Comparison of ENCODE assay signal across 36 cellular contexts in the genomic region with DNA sequence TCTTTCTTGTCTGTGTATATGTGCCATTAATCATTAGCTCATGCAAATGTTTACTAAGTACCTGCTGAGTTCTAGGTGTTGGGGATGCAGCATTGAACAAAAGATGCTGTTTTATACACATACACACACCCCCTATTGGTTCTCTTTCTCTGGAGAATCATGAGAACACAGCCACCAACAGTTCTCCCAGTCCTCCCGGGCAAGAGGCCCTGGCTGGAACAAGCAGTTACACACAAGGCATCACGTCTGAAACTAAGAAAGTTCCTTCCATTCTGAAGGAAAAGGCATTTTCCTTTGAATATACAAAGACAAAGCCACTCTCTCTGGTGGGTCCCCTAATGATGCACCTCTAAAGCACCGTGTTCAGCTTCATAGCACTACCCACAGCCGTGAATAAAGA. TPM values are rescaled to one million over a fixed set of nuclear protein-coding genes. Genes with fewer than 3 reads are reported as not detected.
"Had no signal": no experiment of that assay in that cellular context is flagged by ENCODE, and none has a peak within 500 bp of the region (broad histone marks: within the 10 kb centered on the region; RNA-seq: fewer than 3 reads in every experiment).

No MANE protein-coding gene starts in this region.

- ATAC-seq: activated naive CD4-positive, alpha-beta T cell treated with anti-CD3 and anti-CD28 coated beads, Interleukin-2, amount 50 U/mL, for 72 hours; body of pancreas; effector memory CD8-positive, alpha-beta T cell; esophagus mucosa; left colon; stimulated activated memory B cell treated with anti-CD40 and anti-IgM and Interleukin-4, amounts not matched to agents 10 μg/mL and 1 μg/mL and 100 μg/mL, for 72 hours; stimulated activated naive CD8-positive, alpha-beta T cell treated with anti-CD3 and anti-CD28 coated beads, Interleukin-15, amount 100 ng/mL, for 72 hours; T-cell had no signal

- DNase-seq: activated CD4-positive, alpha-beta T cell treated with anti-CD3 and anti-CD28 coated beads, Interleukin-2, amount 50 U/mL, for 4 hours; activated CD4-positive, CD25-positive, alpha-beta regulatory T cell treated with anti-CD3 and anti-CD28 coated beads, Interleukin-2, amount 50 U/mL, for 72 hours; activated CD8-positive, alpha-beta memory T cell treated with anti-CD3 and anti-CD28 coated beads, Interleukin-2, amount 50 U/mL, for 4 hours; activated gamma-delta T cell treated with Interleukin-2 at 50 U/mL for 16 hours; activated T-cell treated with anti-CD3 and anti-CD28 coated beads, Interleukin-2, amount 50 U/mL, for 1 hour; aorta; body of pancreas; effector memory CD8-positive, alpha-beta T cell; foreskin fibroblast; hippocampal formation; kidney; left colon; mammary epithelial cell; naive B cell; nephron progenitor cell; retina; sigmoid colon; small intestine; stimulated activated CD4-positive, alpha-beta T cell treated with anti-CD3 and anti-CD28 coated beads, Interleukin-4, amount 100 ng/mL, for 24 hours; stimulated activated naive CD8-positive, alpha-beta T cell treated with anti-CD3 and anti-CD28 coated beads, Interleukin-15, amount 100 ng/mL, for 72 hours; T-cell; T1000; thyroid gland had no signal

- H3K4me3 Mint-ChIP-seq: activated T-helper 1 cell treated with anti-CD3 and anti-CD28 coated beads, Interleukin-12 subunit alpha, Interleukin-12 subunit beta, Interleukin-2, Interleukin-4 antibody, amounts not matched to agents 30 ng/mL and 10 ng/mL and 1 ng/mL, durations not matched to agents 14 hours and 24 hours and 36 hours; effector memory CD8-positive, alpha-beta T cell; mesothelial cell of epicardium; naive B cell; nephron progenitor cell; stimulated activated memory B cell treated with anti-CD40 and anti-IgM and Interleukin-4, amounts not matched to agents 10 μg/mL and 1 μg/mL and 100 μg/mL, for 72 hours; stimulated activated naive CD8-positive, alpha-beta T cell treated with anti-CD3 and anti-CD28 coated beads, Interleukin-15, amount 100 ng/mL, for 72 hours; T-cell had no signal

- H3K4me1 Mint-ChIP-seq: mesothelial cell of epicardium had no signal

- H3K9me3 Mint-ChIP-seq: activated naive CD4-positive, alpha-beta T cell treated with anti-CD3 and anti-CD28 coated beads, Interleukin-2, amount 50 U/mL, for 72 hours; activated T-helper 1 cell treated with anti-CD3 and anti-CD28 coated beads, Interleukin-12 subunit alpha, Interleukin-12 subunit beta, Interleukin-2, Interleukin-4 antibody, amounts not matched to agents 30 ng/mL and 10 ng/mL and 1 ng/mL, durations not matched to agents 14 hours and 24 hours and 36 hours; effector memory CD8-positive, alpha-beta T cell; mesothelial cell of epicardium; naive B cell; nephron progenitor cell; stimulated activated memory B cell treated with anti-CD40 and anti-IgM and Interleukin-4, amounts not matched to agents 10 μg/mL and 1 μg/mL and 100 μg/mL, for 72 hours; stimulated activated naive CD8-positive, alpha-beta T cell treated with anti-CD3 and anti-CD28 coated beads, Interleukin-15, amount 100 ng/mL, for 72 hours; T-cell had no signal

- H3K27me3 Mint-ChIP-seq: effector memory CD8-positive, alpha-beta T cell; naive B cell; stimulated activated memory B cell treated with anti-CD40 and anti-IgM and Interleukin-4, amounts not matched to agents 10 μg/mL and 1 μg/mL and 100 μg/mL, for 72 hours; stimulated activated naive CD8-positive, alpha-beta T cell treated with anti-CD3 and anti-CD28 coated beads, Interleukin-15, amount 100 ng/mL, for 72 hours; T-cell had no signal

- H3K27ac ChIP-seq: adrenal gland, body of pancreas, coronary artery, neutrophil, prostate gland, sigmoid colon, thyroid gland, upper lobe of left lung had no signal

- H3K27ac Mint-ChIP-seq: effector memory CD8-positive, alpha-beta T cell; mesothelial cell of epicardium; nephron progenitor cell; stimulated activated memory B cell treated with anti-CD40 and anti-IgM and Interleukin-4, amounts not matched to agents 10 μg/mL and 1 μg/mL and 100 μg/mL, for 72 hours; T-cell had no signal

RNA-seq across cellular contexts. Expression of a gene that starts 37.3 kb away (rescaled TPM):
- total RNA-seq: activated CD8-positive, alpha-beta memory T cell treated with anti-CD3 and anti-CD28 coated beads for 36 hours; activated naive CD4-positive, alpha-beta T cell treated with anti-CD3 and anti-CD28 coated beads, Interleukin-2, amount 50 U/mL, for 72 hours; activated T-helper 1 cell treated with anti-CD3 and anti-CD28 coated beads, Interleukin-12 subunit alpha, Interleukin-12 subunit beta, Interleukin-2, Interleukin-4 antibody, amounts not matched to agents 30 ng/mL and 10 ng/mL and 1 ng/mL, durations not matched to agents 14 hours and 24 hours and 36 hours; esophagus mucosa; kidney; left colon; liver; mammary epithelial cell; mesothelial cell of epicardium; osteocyte; sigmoid colon; thyroid gland had no signal

RNA-seq across cellular contexts. Expression of a gene that starts 56.7 kb away (rescaled TPM):
- total RNA-seq: activated CD8-positive, alpha-beta memory T cell treated with anti-CD3 and anti-CD28 coated beads for 36 hours; activated naive CD4-positive, alpha-beta T cell treated with anti-CD3 and anti-CD28 coated beads, Interleukin-2, amount 50 U/mL, for 72 hours; activated T-helper 1 cell treated with anti-CD3 and anti-CD28 coated beads, Interleukin-12 subunit alpha, Interleukin-12 subunit beta, Interleukin-2, Interleukin-4 antibody, amounts not matched to agents 30 ng/mL and 10 ng/mL and 1 ng/mL, durations not matched to agents 14 hours and 24 hours and 36 hours; kidney; left colon; liver; mammary epithelial cell; mesothelial cell of epicardium; osteocyte; sigmoid colon; thyroid gland had no signal
